In genomic region chr11:34330653-34331052, GRCh38 we compare ENCODE assay signal across 14 cellular contexts.
"Had no signal": no experiment of that assay in that cellular context is flagged by ENCODE, and none has a peak within 500 bp of the region (broad histone marks: within the 10 kb centered on the region; RNA-seq: fewer than 3 reads in every experiment).

No MANE protein-coding gene starts in this region.

- H3K27me3 ChIP-seq: right lobe of liver, suprapubic skin, upper lobe of left lung had no signal

- H3K36me3 ChIP-seq: right lobe of liver, suprapubic skin, upper lobe of left lung had no signal

- H3K4me3 ChIP-seq: psoas muscle, right lobe of liver, suprapubic skin, upper lobe of left lung had no signal

- H3K27ac ChIP-seq: psoas muscle, right lobe of liver, suprapubic skin, upper lobe of left lung had no signal

- DNase-seq: activated CD4-positive, alpha-beta T cell treated with anti-CD3 and anti-CD28 coated beads, Interleukin-2, amount 10 ng/mL, durations not matched to agents 24 days and 14 days; activated CD4-positive, CD25-positive, alpha-beta regulatory T cell; activated gamma-delta T cell treated with Interleukin-2 at 50 U/mL for 16 hours; amygdala; cerebellar nuclear complex; effector memory CD4-positive, alpha-beta T cell; hypothalamus; mesendoderm; natural killer cell; psoas muscle; right lobe of liver; stimulated activated naive CD8-positive, alpha-beta T cell treated with anti-CD3 and anti-CD28 coated beads, Interleukin-15, Interleukin-2, amounts not matched to agents 100 U/mL and 50 U/mL, for 24 hours; upper lobe of left lung had no signal

- H3K9me3 ChIP-seq: psoas muscle, right lobe of liver, suprapubic skin, upper lobe of left lung had no signal

- ATAC-seq: natural killer cell; stimulated activated naive CD8-positive, alpha-beta T cell treated with anti-CD3 and anti-CD28 coated beads, Interleukin-15, Interleukin-2, amounts not matched to agents 100 U/mL and 50 U/mL, for 24 hours had no signal
